In genomic region chr10:73698819-73699218, GRCh38 we compare ENCODE assay signal across 13 cellular contexts. TPM values are rescaled to one million over a fixed set of nuclear protein-coding genes. Genes with fewer than 3 reads are reported as not detected.
"Had no signal": no experiment of that assay in that cellular context is flagged by ENCODE, and none has a peak within 500 bp of the region (broad histone marks: within the 10 kb centered on the region; RNA-seq: fewer than 3 reads in every experiment).

No MANE protein-coding gene starts in this region.

RNA-seq across cellular contexts. Expression of gene SYNPO2L, which starts 43.0 kb away (rescaled TPM):
- total RNA-seq: activated naive CD4-positive, alpha-beta T cell treated with anti-CD3 and anti-CD28 coated beads for 36 hours; activated naive CD4-positive, alpha-beta T cell treated with anti-CD3 and anti-CD28 coated beads, Interleukin-2, amount 50 U/mL, for 72 hours; activated naive CD8-positive, alpha-beta T cell treated with anti-CD3 and anti-CD28 coated beads for 36 hours; activated naive CD8-positive, alpha-beta T cell treated with anti-CD3 and anti-CD28 coated beads, Interleukin-2, amount 10 ng/mL, durations not matched to agents 7 days and 5 days; activated T-cell treated with anti-CD3 and anti-CD28 coated beads, Interleukin-2, amount 50 U/mL, for 72 hours; activated T-helper 17 cell treated with anti-CD3 and anti-CD28 coated beads, Interleukin-2, amount 50 U/mL, for 72 hours; activated T-helper 2 cell treated with anti-CD3 and anti-CD28 coated beads, Interferon-gamma antibody, Interleukin-2, Interleukin-4, amounts not matched to agents 10 μg/mL and 5 μg/mL and 100 μg/mL, durations not matched to agents 14 hours and 24 hours and 36 hours; ascending aorta; body of pancreas; bronchial epithelial cell; cerebellum had no signal

RNA-seq across cellular contexts. Expression of gene MYOZ1, which starts 57.5 kb away (rescaled TPM):
- total RNA-seq: activated naive CD4-positive, alpha-beta T cell treated with anti-CD3 and anti-CD28 coated beads for 36 hours; activated naive CD4-positive, alpha-beta T cell treated with anti-CD3 and anti-CD28 coated beads, Interleukin-2, amount 50 U/mL, for 72 hours; activated naive CD8-positive, alpha-beta T cell treated with anti-CD3 and anti-CD28 coated beads for 36 hours; activated naive CD8-positive, alpha-beta T cell treated with anti-CD3 and anti-CD28 coated beads, Interleukin-2, amount 10 ng/mL, durations not matched to agents 7 days and 5 days; activated T-cell treated with anti-CD3 and anti-CD28 coated beads, Interleukin-2, amount 50 U/mL, for 4 hours; activated T-cell treated with anti-CD3 and anti-CD28 coated beads, Interleukin-2, amount 50 U/mL, for 72 hours; activated T-helper 1 cell treated with anti-CD3 and anti-CD28 coated beads, Interleukin-12 subunit alpha, Interleukin-12 subunit beta, Interleukin-2, Interleukin-4 antibody, amounts not matched to agents 30 ng/mL and 10 ng/mL and 1 ng/mL, durations not matched to agents 14 hours and 24 hours and 36 hours; activated T-helper 17 cell treated with anti-CD3 and anti-CD28 coated beads, Interleukin-2, amount 50 U/mL, for 72 hours; activated T-helper 2 cell treated with anti-CD3 and anti-CD28 coated beads, Interferon-gamma antibody, Interleukin-2, Interleukin-4, amounts not matched to agents 10 μg/mL and 5 μg/mL and 100 μg/mL, durations not matched to agents 14 hours and 24 hours and 36 hours; body of pancreas; bronchial epithelial cell had no signal
